Comparison of ENCODE assay signal across 29 cellular contexts in the genomic region with DNA sequence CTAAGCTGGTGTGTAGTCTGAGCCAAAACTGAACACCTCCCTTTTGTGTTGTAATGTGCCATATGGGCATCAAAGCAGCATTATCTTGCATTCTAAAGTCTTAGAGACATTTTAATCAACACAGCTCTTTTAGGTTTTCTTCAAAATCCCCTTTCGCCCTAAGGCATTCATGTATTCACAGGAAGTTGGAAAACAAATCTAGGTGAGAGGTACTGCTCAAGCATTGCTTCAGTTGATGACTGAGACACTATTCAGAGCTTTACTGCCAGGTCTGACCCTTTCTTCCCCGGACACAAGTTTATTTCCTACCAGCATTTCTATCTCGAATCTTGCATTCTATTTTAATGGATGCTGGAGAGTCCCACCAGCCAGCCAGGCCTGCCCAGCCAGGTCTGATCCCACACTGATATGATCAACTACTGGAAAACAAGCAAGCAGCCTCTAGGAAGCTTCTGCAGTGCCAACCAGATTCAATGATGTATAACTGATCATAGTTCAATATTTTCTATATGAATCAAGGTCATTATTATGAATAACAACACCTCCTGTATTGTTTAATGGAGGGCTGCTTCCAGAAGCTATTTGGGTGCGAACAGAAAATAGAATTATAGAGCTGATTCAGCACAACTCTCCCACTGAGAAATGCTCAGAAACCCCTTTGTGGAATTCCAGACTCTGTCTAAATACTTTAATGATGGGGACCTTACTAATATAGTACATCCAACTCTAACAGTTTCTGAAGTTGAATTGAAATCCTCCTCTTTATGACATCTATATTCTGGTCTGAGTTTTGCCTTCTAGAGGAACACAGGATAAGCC. TPM values are rescaled to one million over a fixed set of nuclear protein-coding genes. Genes with fewer than 3 reads are reported as not detected.
DNase-seq lines count a peak whose midpoint lies in the region; ATAC-seq, FAIRE-seq and TF ChIP-seq lines count a peak whose summit lies in the region.
"Had no signal": no experiment of that assay in that cellular context is flagged by ENCODE, and none has a peak within 500 bp of the region (broad histone marks: within the 10 kb centered on the region; RNA-seq: fewer than 3 reads in every experiment).

No MANE protein-coding gene starts in this region.

- H3F3A ChIP-seq in PC-9 (ENCODE audit: insufficient read depth, low read depth) = peaks cover 6% of the 10 kb centered on the region

- H3K27ac ChIP-seq in HepG2 (ENCODE audit: extremely low read length, insufficient read depth, low read length) (no peak overlapping the region), right lobe of liver (no peak overlapping the region), PC-9 (no peak overlapping the region), foreskin keratinocyte (no peak overlapping the region)
- H3K27ac ChIP-seq: BLaER1 treated with 17β-estradiol and CSF1 and Interleukin-3, amounts not matched to agents 10 nM and 100 nM; SJSA1 had no signal

- H3K4me3 ChIP-seq in HepG2 (replicated peaks in 1 of 3; ENCODE audit: insufficient read depth in 1 of 3, low read depth in 2 of 3, low read length in 3 of 3) (no peak overlapping the region), right lobe of liver (no peak overlapping the region), PC-9 (no peak overlapping the region)
- H3K4me3 ChIP-seq: BLaER1 treated with 17β-estradiol and CSF1 and Interleukin-3, amounts not matched to agents 10 nM and 100 nM; SJSA1 had no signal

- H3K4me1 Mint-ChIP-seq in type B pancreatic cell (ENCODE audit: unreplicated experiment) = no peaks in the 10 kb centered on the region

- no peak for TF ChIP-seq RAD21 in HepG2 (CRISPR knock-in tag; IDR thresholded peaks at IDR 0.05)

- H3K27me3 ChIP-seq in HepG2 (ENCODE audit: control insufficient read depth in 1 of 2, insufficient read depth in 2 of 2, low read length in 2 of 2) = peaks cover 1 to 4% of the 10 kb centered on the region in 2 experiments; a peak in 1 of 5 replicates
- no peaks in the 10 kb centered on the region for H3K27me3 ChIP-seq in right lobe of liver
- H3K27me3 ChIP-seq in PC-9 (ENCODE audit: insufficient read depth, low read depth) = no peaks in the 10 kb centered on the region
- no peaks in the 10 kb centered on the region for H3K27me3 ChIP-seq in foreskin keratinocyte
- H3K27me3 ChIP-seq: BLaER1 treated with 17β-estradiol and CSF1 and Interleukin-3, amounts not matched to agents 10 nM and 100 nM; SJSA1 had no signal

- H3K9me3 ChIP-seq in HepG2 (ENCODE audit: low read length) (no peaks in the 10 kb centered on the region), right lobe of liver (no peaks in the 10 kb centered on the region), PC-9 (ENCODE audit: insufficient read depth, low read depth) (no peaks in the 10 kb centered on the region)
- H3K9me3 ChIP-seq: BLaER1 treated with 17β-estradiol and CSF1 and Interleukin-3, amounts not matched to agents 10 nM and 100 nM; SJSA1 had no signal

- H2AFZ ChIP-seq in HepG2 (ENCODE audit: low read length) (no peak overlapping the region), PC-9 (no peak overlapping the region; the same call in 1 of the 2 replicates)

- in situ Hi-C loops in HepG2 (cut with HindIII; ENCODE audit: extremely low pct_ligation_motif_present, low pct_unique_long_range_greater_than_20kb) = no loop called here

- H3K4me3 Mint-ChIP-seq in type B pancreatic cell = no peak overlapping the region

- no peak overlapping the region for H3K4me2 ChIP-seq in HepG2 (ENCODE audit: low read depth, low read length)
- peak overlapping the region; percentile 37 for H3K4me2 ChIP-seq in PC-9
- H3K4me2 ChIP-seq: BLaER1 treated with 17β-estradiol and CSF1 and Interleukin-3, amounts not matched to agents 10 nM and 100 nM had no signal

- FAIRE-seq in HepG2 (lab: Jason Lieb, UNC) = no peak
- FAIRE-seq in urothelium cell line (lab: Jason Lieb, UNC) = no peak
- FAIRE-seq: GM12891, H1 had no signal

- CTCF ChIA-PET in HepG2 (lab: Yijun Ruan, JAX; ENCODE audit: low intra/inter-chr PET ratio, low total read pairs) = no interaction called here
- CTCF ChIA-PET in PC-9 (lab: Charles Lee) = no interaction called here

- peaks cover 3% of the 10 kb centered on the region for H3K79me2 ChIP-seq in HepG2 (ENCODE audit: insufficient read depth, low read length)
- H3K79me2 ChIP-seq in PC-9 (ENCODE audit: low read depth) = peaks cover 8% of the 10 kb centered on the region

- peak overlapping the region; percentile 29 for H3K27ac Mint-ChIP-seq in type B pancreatic cell

- DNase-seq in HepG2 (ENCODE audit: low spot score) (no peak), right lobe of liver (no peak), PC-9 (peak in 1 of 2 experiments; percentile 37), foreskin keratinocyte (peak in 1 of 2 donors; percentile 41), type B pancreatic cell (ENCODE audit: extremely low spot score, unreplicated experiment) (no peak), urothelium cell line (ENCODE audit: low spot score) (no peak), Ammon's horn (ENCODE audit: low spot score) (no peak)
- no peak for DNase-seq in activated effector memory CD4-positive, alpha-beta T cell treated with Interleukin-2 at 50 U/mL for 16 hours
- DNase-seq: CD4-positive, alpha-beta memory T cell; COR-L47; DMS53; GDM1; Karpas-422; MV-4-11; NCI-H1105; NCI-H1436 treated with DMSO at 0.1 percent for 48 hours; NCI-H187 treated with DMSO at 0.1 percent for 48 hours; NCI-H2171 treated with DMSO at 0.1 percent for 48 hours; NCI-H446; NCI-H526; NK-92 treated with Interleukin-12 subunit alpha and Interleukin-12 subunit beta, amount 100 ng/mL, for 24 hours; Right ventricle myocardium superior; RPMI8226; SW 1271 had no signal

- TF ChIP-seq EP300 in HepG2 (IDR thresholded peaks at IDR 0.05; ENCODE audit: low read depth in 2 of 2, low read length in 2 of 2) = no peak
- no peak for TF ChIP-seq EP300 in HepG2 (CRISPR knock-in tag; IDR thresholded peaks at IDR 0.05; ENCODE audit: borderline replicate concordance)

- H3K4me1 ChIP-seq in HepG2 (ENCODE audit: insufficient read depth, low read length) (peaks cover 14% of the 10 kb centered on the region; the same call in 1 of the 2 replicates), right lobe of liver (peaks cover 0 to 6% (median 0%) of the 10 kb centered on the region in 4 donors), PC-9 (replicated peaks; ENCODE audit: insufficient read depth) (peaks cover 23% of the 10 kb centered on the region), foreskin keratinocyte (no peaks in the 10 kb centered on the region)
- H3K4me1 ChIP-seq: SJSA1 had no signal

- no peak for TF ChIP-seq POLR2A in HepG2 (IDR thresholded peaks at IDR 0.05; ENCODE audit: insufficient read depth in 1 of 2, low read depth in 2 of 2, low read length in 2 of 2)
- TF ChIP-seq POLR2A in right lobe of liver (IDR thresholded peaks at IDR 0.05) = no peak

- ATAC-seq in HepG2 (no peak), right lobe of liver (no peak), foreskin keratinocyte (peak; percentile 18)
- ATAC-seq: HCT116 had no signal

- TF ChIP-seq CTCF in HepG2 (CRISPR knock-in tag; IDR thresholded peaks at IDR 0.05) (no peak), right lobe of liver (IDR thresholded peaks at IDR 0.05) (no peak), PC-9 (conservative IDR thresholded peaks at IDR 0.05) (no peak), foreskin keratinocyte (conservative IDR thresholded peaks at IDR 0.05) (no peak), type B pancreatic cell (conservative IDR thresholded peaks at IDR 0.05) (no peak)

- no peaks in the 10 kb centered on the region for H3K9me2 ChIP-seq in PC-9 (ENCODE audit: insufficient read depth)

- no peaks in the 10 kb centered on the region for H3K36me3 ChIP-seq in HepG2 (replicated peaks in 1 of 2; ENCODE audit: control insufficient read depth in 1 of 2, insufficient read depth in 2 of 2, low read length in 2 of 2)
- H3K36me3 ChIP-seq in right lobe of liver = no peaks in the 10 kb centered on the region
- H3K36me3 ChIP-seq in PC-9 (ENCODE audit: low read depth) = no peaks in the 10 kb centered on the region
- H3K36me3 ChIP-seq: BLaER1 treated with 17β-estradiol and CSF1 and Interleukin-3, amounts not matched to agents 10 nM and 100 nM had no signal

- intact Hi-C loops in HepG2 (cut with micrococcal nuclease; ENCODE audit: unreplicated experiment) = no loop called here
- intact Hi-C loops in right lobe of liver (cut with DNase I) = no loop called here
- intact Hi-C loops in PC-9 (cut with micrococcal nuclease; ENCODE audit: unreplicated experiment) = loop anchor here (10.0 kb wide), 1 partner anchor 454 kb away; the partner anchor contains the start of gene MKRN1

- H3K36me3 Mint-ChIP-seq in type B pancreatic cell = no peaks in the 10 kb centered on the region

- POLR2A ChIA-PET in HepG2 (lab: Yijun Ruan, JAX) = no interaction called here
- POLR2A ChIA-PET in PC-9 (lab: Charles Lee; ENCODE audit: unreplicated experiment) = no interaction called here

- H4K20me1 ChIP-seq in HepG2 (ENCODE audit: insufficient read depth, low read length) (no peaks in the 10 kb centered on the region), PC-9 (ENCODE audit: insufficient read depth) (no peaks in the 10 kb centered on the region)

- H3K27me3 Mint-ChIP-seq in type B pancreatic cell = peaks cover 7% of the 10 kb centered on the region

- BruUV-seq in HepG2 (replicated peaks; lab: Mats Ljungman, UMichigan) (no TSS peak), PC-9 (replicated peaks; lab: Mats Ljungman, UMichigan) (no TSS peak)

- WGBS in HepG2 (ENCODE audit: low lambda C conversion rate) = 35% methylated on average over 4 of the region's 4 CpGs
- WGBS in right lobe of liver (ENCODE audit: insufficient coverage, low coverage, low lambda C conversion rate, missing lambda C conversion rate) = 46% methylated on average over 3 of the region's 4 CpGs

- no peaks in the 10 kb centered on the region for H3K9me3 Mint-ChIP-seq in type B pancreatic cell

- H3K9ac ChIP-seq in HepG2 (ENCODE audit: insufficient read depth, low read depth, low read length) = no peak overlapping the region
- H3K9ac ChIP-seq: BLaER1 treated with 17β-estradiol and CSF1 and Interleukin-3, amounts not matched to agents 10 nM and 100 nM had no signal

RNA-seq across cellular contexts. Expression of gene BRAF, which starts 4.0 kb away (rescaled TPM):
- 13.4 and 14.0 TPM in 2 replicates for total RNA-seq in HepG2 (2016; rRNA removed; fragmentation: Illumina TruSeq; extraction: Trizol)
- 22.5 and 25.2 TPM in 2 replicates for total RNA-seq in HepG2 (2016; cell fraction: cytosol; rRNA removed; fragmentation: Illumina TruSeq; extraction: Trizol; ENCODE audit: low read depth)
- 12.1 and 13.9 TPM in 2 replicates for total RNA-seq in HepG2 (2016; cell fraction: insoluble cytoplasmic fraction; rRNA removed; fragmentation: Illumina TruSeq; extraction: Trizol)
- total RNA-seq in HepG2 (2016; cell fraction: membrane; rRNA removed; fragmentation: Illumina TruSeq; extraction: Trizol) = 14.4 and 19.6 TPM in 2 replicates
- 33.7 and 34.1 TPM in 2 replicates for total RNA-seq in HepG2 (2016; cell fraction: nucleus; rRNA removed; fragmentation: Illumina TruSeq; extraction: Trizol)
- 10.1 and 12.5 TPM in 2 replicates for polyA plus RNA-seq in HepG2 (2011; rRNA removed)
- polyA plus RNA-seq in HepG2 (2011; cell fraction: cytosol; rRNA removed) = 5.2 and 8.2 TPM in 2 replicates
- polyA plus RNA-seq in HepG2 (2011; cell fraction: nucleus; rRNA removed) = 11.9 and 15.4 TPM in 2 replicates
- 7.5 and 9.3 TPM in 2 replicates for polyA plus RNA-seq in HepG2 (2012)
- polyA plus RNA-seq in HepG2 (2016; cell fraction: cytosol; fragmentation: Illumina TruSeq; extraction: Trizol; ENCODE audit: low read depth) = 2.9 and 3.9 TPM in 2 replicates
- 7.0 and 8.0 TPM in 2 replicates for polyA plus RNA-seq in HepG2 (2016; cell fraction: insoluble cytoplasmic fraction; fragmentation: Illumina TruSeq; extraction: Trizol; ENCODE audit: low read depth)
- polyA plus RNA-seq in HepG2 (2016; cell fraction: membrane; fragmentation: Illumina TruSeq; extraction: Trizol; ENCODE audit: low read depth) = 4.3 and 6.0 TPM in 2 replicates
- 12.8 and 14.4 TPM in 2 replicates for polyA plus RNA-seq in HepG2 (2016; cell fraction: nucleus; fragmentation: Illumina TruSeq; extraction: Trizol; ENCODE audit: insufficient read depth, low read depth)
- polyA minus RNA-seq in HepG2 (2011; rRNA and poly(A)+ RNA removed; ENCODE audit: low replicate concordance) = 23.3 and 34.0 TPM in 2 replicates
- 20.0 and 26.5 TPM in 2 replicates for polyA minus RNA-seq in HepG2 (2011; cell fraction: cytosol; rRNA and poly(A)+ RNA removed)
- 109 and 113 TPM in 2 replicates for polyA minus RNA-seq in HepG2 (2011; cell fraction: nucleus; rRNA and poly(A)+ RNA removed)
- total RNA-seq in right lobe of liver = 10 to 100 TPM in 5 of 6 experiments, 1 to 10 TPM in 1; 9.0 to 17.7 (median 13.2) TPM
- total RNA-seq in PC-9 (2021) = 45.0 and 56.9 TPM in 2 replicates
- 11.3 and 12.1 TPM in 2 replicates for total RNA-seq in foreskin keratinocyte
- polyA plus RNA-seq in foreskin keratinocyte = 2.7 and 3.9 TPM in 2 replicates
- 29.6 and 34.4 TPM in 2 replicates for total RNA-seq in type B pancreatic cell (ENCODE audit: low replicate concordance)
